25 cellular contexts compared by ENCODE assay signal in genomic region chr2:10159486-10160160, GRCh38. TPM values are rescaled to one million over a fixed set of nuclear protein-coding genes. Genes with fewer than 3 reads are reported as not detected.
DNase-seq lines count a peak whose midpoint lies in the region; ATAC-seq, FAIRE-seq and TF ChIP-seq lines count a peak whose summit lies in the region.
"Had no signal": no experiment of that assay in that cellular context is flagged by ENCODE, and none has a peak within 500 bp of the region (broad histone marks: within the 10 kb centered on the region; RNA-seq: fewer than 3 reads in every experiment).

No MANE protein-coding gene starts in this region.

- H3K4me3 ChIP-seq in SK-N-SH (ENCODE audit: low read depth in 2 of 2, low read length in 1 of 2) = no peak overlapping the region
- no peak overlapping the region for H3K4me3 ChIP-seq in HUES64 (ENCODE audit: low read length)
- no peak overlapping the region for H3K4me3 ChIP-seq in K562
- H3K4me3 ChIP-seq: esophagus squamous epithelium, gastroesophageal sphincter, HAP-1, lower lobe of right lung, skin epidermis, thoracic aorta had no signal

- POLR2A ChIA-PET in SK-N-SH (lab: Yijun Ruan, JAX) = interaction anchor here (1.2 kb wide), 1 partner anchor 289 kb away, joined by 4 read pairs; the partner anchor contains the start of gene ODC1
- POLR2A ChIA-PET in K562 (lab: Yijun Ruan, JAX) = interaction anchor here (0.5 to 0.9 kb wide), 3 partner anchors 12 to 133 kb away, joined by 3 to 4 read pairs (median 3); partner anchors contain the start of gene KLF11
- POLR2A ChIA-PET in T-cell (lab: Charles Lee) = no interaction called here

- DNase-seq in SK-N-SH (peak; percentile 47), K562 (ENCODE audit: extremely low read depth in 1 of 4, low spot score in 3 of 4) (no peak), neural crest cell (ENCODE audit: low read depth, low spot score) (no peak), T-cell (no peak)
- DNase-seq: activated CD8-positive, alpha-beta memory T cell treated with anti-CD3 and anti-CD28 coated beads for 24 hours; activated T-cell treated with anti-CD3 and anti-CD28 coated beads, Interleukin-2, amount 50 U/mL, for 72 hours; DMS79 treated with DMSO at 0.1 percent for 48 hours; effector CD8-positive, alpha-beta T cell; esophagus squamous epithelium; KBM-7; lower lobe of right lung; NCI-H1930; NCI-H446; stimulated activated naive B cell treated with anti-CD40 and anti-IgM and Interleukin-4, amounts not matched to agents 10 μg/mL and 1 μg/mL and 100 μg/mL, for 72 hours had no signal

- WGBS in SK-N-SH (ENCODE audit: low lambda C conversion rate) = 93% methylated on average over 14 of the region's 14 CpGs
- WGBS in HUES64 = 80% methylated on average over 14 of the region's 14 CpGs
- 73% methylated on average over 13 of the region's 14 CpGs for WGBS in K562 (ENCODE audit: insufficient coverage, low coverage, missing lambda C conversion rate)

- H3K36me3 ChIP-seq in SK-N-SH (replicated peaks in 1 of 2; ENCODE audit: control insufficient read depth in 1 of 2, insufficient read depth in 2 of 2, low read length in 1 of 2) = peaks cover 0 to 9% of the 10 kb centered on the region in 2 experiments
- H3K36me3 ChIP-seq in HUES64 (ENCODE audit: insufficient read depth, low read length) = peaks cover 9% of the 10 kb centered on the region; the same call in 1 of the 2 replicates
- H3K36me3 ChIP-seq in K562 (ENCODE audit: control insufficient read depth, insufficient read depth, low read length) = peaks cover 39% of the 10 kb centered on the region; the same call in 2 of the 3 replicates
- H3K36me3 ChIP-seq: esophagus squamous epithelium, gastroesophageal sphincter, lower lobe of right lung, thoracic aorta had no signal

- BruUV-seq in K562 (replicated peaks; lab: Mats Ljungman, UMichigan) = no TSS peak

- no peak for TF ChIP-seq POLR2A in K562 (conservative IDR thresholded peaks at IDR 0.05)

- TF ChIP-seq EP300 in SK-N-SH (IDR thresholded peaks at IDR 0.05; ENCODE audit: borderline replicate concordance in 1 of 2, low read depth in 1 of 2, low read length in 1 of 2) (no peak), K562 (IDR thresholded peaks at IDR 0.05; ENCODE audit: low read length) (no peak)

- no peaks in the 10 kb centered on the region for H3K9me3 Mint-ChIP-seq in neural crest cell
- H3K9me3 Mint-ChIP-seq in T-cell = no peaks in the 10 kb centered on the region
- H3K9me3 Mint-ChIP-seq: activated naive CD4-positive, alpha-beta T cell treated with anti-CD3 and anti-CD28 coated beads, Interleukin-2, amount 50 U/mL, for 72 hours; activated T-cell treated with anti-CD3 and anti-CD28 coated beads, Interleukin-2, amount 50 U/mL, for 72 hours; stimulated activated naive B cell treated with anti-CD40 and anti-IgM and Interleukin-4, amounts not matched to agents 10 μg/mL and 1 μg/mL and 100 μg/mL, for 72 hours had no signal

- peaks cover 2% of the 10 kb centered on the region for H3K36me3 Mint-ChIP-seq in neural crest cell (ENCODE audit: low read depth)
- H3K36me3 Mint-ChIP-seq in T-cell = no peaks in the 10 kb centered on the region
- H3K36me3 Mint-ChIP-seq: activated naive CD4-positive, alpha-beta T cell treated with anti-CD3 and anti-CD28 coated beads, Interleukin-2, amount 50 U/mL, for 72 hours; stimulated activated naive B cell treated with anti-CD40 and anti-IgM and Interleukin-4, amounts not matched to agents 10 μg/mL and 1 μg/mL and 100 μg/mL, for 72 hours had no signal

- CTCF ChIA-PET in SK-N-SH (lab: Yijun Ruan, JAX) = interaction anchor here (0.8 to 10.4 kb wide), 8 partner anchors 9 to 275 kb away, joined by 4 to 100 read pairs (median 7); no protein-coding TSS in a partner anchor
- CTCF ChIA-PET in K562 (lab: Yijun Ruan, JAX; ENCODE audit: low intra/inter-chr PET ratio) = no interaction called here
- CTCF ChIA-PET in T-cell (lab: Charles Lee) = interaction anchor here in 1 of 2 donors (0.6 to 0.9 kb wide), 2 partner anchors 9 to 17 kb away, joined by 3 read pairs; no protein-coding TSS in a partner anchor

- H4K20me1 ChIP-seq in SK-N-SH (ENCODE audit: insufficient read depth) (no peaks in the 10 kb centered on the region), K562 (replicated peaks; ENCODE audit: control insufficient read depth, insufficient read depth, low read length) (no peaks in the 10 kb centered on the region)

- no peaks in the 10 kb centered on the region for H3K27me3 ChIP-seq in SK-N-SH (ENCODE audit: insufficient read depth)
- no peaks in the 10 kb centered on the region for H3K27me3 ChIP-seq in HUES64 (ENCODE audit: insufficient read depth, low read length)
- H3K27me3 ChIP-seq in K562 (ENCODE audit: control insufficient read depth in 2 of 2, insufficient read depth in 2 of 2, low read length in 2 of 2) = no peaks in the 10 kb centered on the region
- H3K27me3 ChIP-seq: esophagus squamous epithelium, gastroesophageal sphincter had no signal

- H3K4me1 Mint-ChIP-seq in neural crest cell (peaks cover 51% of the 10 kb centered on the region), T-cell (peaks cover 7 to 13% (median 11%) of the 10 kb centered on the region in 3 donors)

- TF ChIP-seq CTCF in SK-N-SH (IDR thresholded peaks at IDR 0.05) (no peak), K562 (IDR thresholded peaks at IDR 0.05 in 2 of 3, conservative IDR thresholded peaks at IDR 0.05 in 1 of 3; ENCODE audit: insufficient read depth in 2 of 3, low read depth in 1 of 3, low read length in 3 of 3) (no peak), neural crest cell (conservative IDR thresholded peaks at IDR 0.05) (no peak)

- no peaks in the 10 kb centered on the region for H3K27me3 Mint-ChIP-seq in neural crest cell (ENCODE audit: low read depth)
- H3K27me3 Mint-ChIP-seq in T-cell = no peaks in the 10 kb centered on the region
- H3K27me3 Mint-ChIP-seq: stimulated activated naive B cell treated with anti-CD40 and anti-IgM and Interleukin-4, amounts not matched to agents 10 μg/mL and 1 μg/mL and 100 μg/mL, for 72 hours had no signal

- H3F3A ChIP-seq in SK-N-SH (replicated peaks; ENCODE audit: insufficient read depth) = no peaks in the 10 kb centered on the region

- H3K4me1 ChIP-seq in SK-N-SH (ENCODE audit: control insufficient read depth in 1 of 2, insufficient read depth in 2 of 2, low read depth in 1 of 2, low read length in 1 of 2) (peaks cover 0 to 23% of the 10 kb centered on the region in 2 experiments; a peak in 1 of 4 replicates), HUES64 (ENCODE audit: insufficient read depth, low read length) (no peaks in the 10 kb centered on the region), K562 (replicated peaks in 1 of 2; ENCODE audit: control insufficient read depth in 2 of 2, insufficient read depth in 2 of 2, low read length in 2 of 2) (peaks cover 0 to 20% of the 10 kb centered on the region in 2 experiments; a peak in 1 of 5 replicates)
- H3K4me1 ChIP-seq: HAP-1, lower lobe of right lung had no signal

- no peak for FAIRE-seq in K562 (lab: Jason Lieb, UNC)

- no peaks in the 10 kb centered on the region for H3K79me2 ChIP-seq in SK-N-SH (ENCODE audit: insufficient read depth)
- H3K79me2 ChIP-seq in K562 (ENCODE audit: control insufficient read depth, insufficient read depth, low read length) = no peaks in the 10 kb centered on the region

- H3K4me3 Mint-ChIP-seq in neural crest cell (peak overlapping the region; percentile 9), T-cell (no peak overlapping the region)
- H3K4me3 Mint-ChIP-seq: activated T-cell treated with anti-CD3 and anti-CD28 coated beads, Interleukin-2, amount 50 U/mL, for 72 hours; stimulated activated naive B cell treated with anti-CD40 and anti-IgM and Interleukin-4, amounts not matched to agents 10 μg/mL and 1 μg/mL and 100 μg/mL, for 72 hours had no signal

- H3K4me2 ChIP-seq in SK-N-SH (no peak overlapping the region), K562 (ENCODE audit: insufficient read depth, low read length) (no peak overlapping the region)

- H3K9me3 ChIP-seq in SK-N-SH (no peaks in the 10 kb centered on the region), HUES64 (ENCODE audit: insufficient read depth, low read depth, low read length) (no peaks in the 10 kb centered on the region), K562 (replicated peaks; ENCODE audit: control insufficient read depth, insufficient read depth, low read depth, low read length) (no peaks in the 10 kb centered on the region)
- H3K9me3 ChIP-seq: esophagus squamous epithelium, gastroesophageal sphincter, HAP-1, lower lobe of right lung, thoracic aorta had no signal

- intact Hi-C loops in K562 (cut with micrococcal nuclease) = no loop called here

- peak overlapping the region; percentile 92 for H3K27ac Mint-ChIP-seq in neural crest cell (ENCODE audit: unreplicated experiment)
- no peak overlapping the region for H3K27ac Mint-ChIP-seq in T-cell
- H3K27ac Mint-ChIP-seq: activated T-cell treated with anti-CD3 and anti-CD28 coated beads, Interleukin-2, amount 50 U/mL, for 72 hours; stimulated activated naive B cell treated with anti-CD40 and anti-IgM and Interleukin-4, amounts not matched to agents 10 μg/mL and 1 μg/mL and 100 μg/mL, for 72 hours had no signal

- no peak overlapping the region for H3K9ac ChIP-seq in SK-N-SH
- no peak overlapping the region; the same call in 1 of the 2 replicates for H3K9ac ChIP-seq in HUES64 (ENCODE audit: low read depth, low read length)
- H3K9ac ChIP-seq in K562 (ENCODE audit: insufficient read depth in 1 of 2, low read depth in 2 of 2, low read length in 2 of 2) = no peak overlapping the region

- H3K27ac ChIP-seq in SK-N-SH (ENCODE audit: low read depth in 2 of 2, low read length in 1 of 2) (no peak overlapping the region), HUES64 (ENCODE audit: low read depth, low read length) (0 out of 2 replicates have a peak overlapping the region, but pooled peaks have one; percentile 18), K562 (ENCODE audit: extremely low read depth, low read depth, low read length) (no peak overlapping the region)
- H3K27ac ChIP-seq: 22Rv1, esophagus squamous epithelium, gastroesophageal sphincter, lower lobe of right lung, skin epidermis, thoracic aorta, VCaP had no signal

- no peak for ATAC-seq in SK-N-SH treated with all-trans-retinoic acid at 6 μM for 48 hours
- ATAC-seq in K562 = no peak
- no peak for ATAC-seq in T-cell (replicated peaks in 1 of 4)
- ATAC-seq in HG02973 (IDR thresholded peaks at IDR 0.05; ENCODE audit: unreplicated experiment) = no peak
- no peak for ATAC-seq in HG03097 (IDR thresholded peaks at IDR 0.05; ENCODE audit: low FRiP score, unreplicated experiment)
- ATAC-seq: activated naive CD4-positive, alpha-beta T cell treated with anti-CD3 and anti-CD28 coated beads, Interleukin-2, amount 50 U/mL, for 72 hours; activated T-cell treated with anti-CD3 and anti-CD28 coated beads, Interleukin-2, amount 50 U/mL, for 72 hours; gastroesophageal sphincter; lower lobe of right lung; stimulated activated naive B cell treated with anti-CD40 and anti-IgM and Interleukin-4, amounts not matched to agents 10 μg/mL and 1 μg/mL and 100 μg/mL, for 72 hours had no signal

- H2AFZ ChIP-seq in SK-N-SH (ENCODE audit: low read depth) (no peak overlapping the region), K562 (ENCODE audit: low read depth, low read length) (no peak overlapping the region)

- H3K9me1 ChIP-seq in K562 (ENCODE audit: control insufficient read depth, insufficient read depth, low read length) = no peaks in the 10 kb centered on the region

- in situ Hi-C loops in K562 (cut with MboI) = no loop called here

- H3K9me2 ChIP-seq in SK-N-SH = no peaks in the 10 kb centered on the region

- TF ChIP-seq RAD21 in SK-N-SH (IDR thresholded peaks at IDR 0.05; ENCODE audit: low read length) (no peak), K562 (CRISPR knock-in tag; conservative IDR thresholded peaks at IDR 0.05 in 1 of 2, IDR thresholded peaks at IDR 0.05 in 1 of 2) (no peak)

RNA-seq across cellular contexts. Expression of gene RRM2, which starts 37.1 kb away (rescaled TPM):
- polyA plus RNA-seq in SK-N-SH (2012; rRNA removed) (23.6 and 38.9 TPM in 2 replicates), K562 (2011; rRNA removed) (76.7 and 81.3 TPM in 2 replicates), K562 (2014; fragmentation: Illumina TruSeq; extraction: Trizol) (155 and 157 TPM in 2 replicates), K562 (2014; fragmentation: Nextera tagmentation; extraction: Ambion mirVana) (10 to 100 TPM; 50.1 to 50.7 TPM), K562 (2014; rRNA removed) (161 and 210 TPM in 2 replicates)
- 32.2 and 37.7 TPM in 2 replicates for polyA plus RNA-seq in SK-N-SH (2012; cell fraction: cytosol; rRNA removed)
- 53.0 and 97.8 TPM in 2 replicates for polyA plus RNA-seq in SK-N-SH (2012; cell fraction: nucleus; rRNA removed)
- polyA plus RNA-seq in HUES64 (2013, experiment 1 of 2) = 138 TPM
- 139 TPM for polyA plus RNA-seq in HUES64 (2013, experiment 2 of 2)
- total RNA-seq in K562 (2011; cell fraction: chromatin; rRNA removed; ENCODE audit: low replicate concordance) = 177 and 207 TPM in 2 replicates
- total RNA-seq in K562 (2011; cell fraction: nucleolus; rRNA removed) = 94.9 and 117 TPM in 2 replicates
- 132 and 215 TPM in 2 replicates for total RNA-seq in K562 (2011; cell fraction: nucleoplasm; rRNA removed)
- total RNA-seq in K562 (2014; rRNA removed) (241 and 276 TPM in 2 replicates), K562 (2014; rRNA removed; fragmentation: Illumina TruSeq; extraction: Trizol) (128 and 148 TPM in 2 replicates), K562 (2015; rRNA removed; fragmentation: Illumina TruSeq; extraction: Trizol) (109 and 112 TPM in 2 replicates), K562 (2021) (244 and 253 TPM in 2 replicates), neural crest cell (203 and 210 TPM in 2 replicates), T-cell (10 to 100 TPM in 1 of 5 donors, 1 to 10 TPM in 4; 2.6 to 10.4 (median 3.0) TPM)
- polyA plus RNA-seq in K562 (2011; cell fraction: cytosol; rRNA removed) = 37.8 and 162 TPM in 2 replicates
- polyA plus RNA-seq in K562 (2011; cell fraction: nucleus; rRNA removed) = 55.5 and 78.0 TPM in 2 replicates
- 138 and 149 TPM in 2 replicates for polyA plus RNA-seq in K562 (2012)
- 142 and 163 TPM in 2 replicates for polyA minus RNA-seq in K562 (2011; rRNA and poly(A)+ RNA removed)
- 82.7 and 91.7 TPM in 2 replicates for polyA minus RNA-seq in K562 (2011; cell fraction: cytosol; rRNA and poly(A)+ RNA removed)
- polyA minus RNA-seq in K562 (2011; cell fraction: nucleus; rRNA and poly(A)+ RNA removed) = 107 and 116 TPM in 2 replicates

Comparison
In these comparisons a context has a peak if more than half of its experiments do, and no peak if none do; other contexts are left out.
1. RNA of gene RRM2, which starts 37.1 kb away (total RNA-seq): 94.9 to 276 TPM in K562 and 203 to 210 TPM in neural crest cell; 2.6 to 10.4 TPM in T-cell; every median in the first group is over 4 times any median in the second.
2. POLR2A ChIA-PET loops: an anchor here in SK-N-SH (1.2 kb wide) and K562 (0.5 to 0.9 kb wide); none called in T-cell.